1 cellular context compared by ENCODE assay signal in the genomic region with DNA sequence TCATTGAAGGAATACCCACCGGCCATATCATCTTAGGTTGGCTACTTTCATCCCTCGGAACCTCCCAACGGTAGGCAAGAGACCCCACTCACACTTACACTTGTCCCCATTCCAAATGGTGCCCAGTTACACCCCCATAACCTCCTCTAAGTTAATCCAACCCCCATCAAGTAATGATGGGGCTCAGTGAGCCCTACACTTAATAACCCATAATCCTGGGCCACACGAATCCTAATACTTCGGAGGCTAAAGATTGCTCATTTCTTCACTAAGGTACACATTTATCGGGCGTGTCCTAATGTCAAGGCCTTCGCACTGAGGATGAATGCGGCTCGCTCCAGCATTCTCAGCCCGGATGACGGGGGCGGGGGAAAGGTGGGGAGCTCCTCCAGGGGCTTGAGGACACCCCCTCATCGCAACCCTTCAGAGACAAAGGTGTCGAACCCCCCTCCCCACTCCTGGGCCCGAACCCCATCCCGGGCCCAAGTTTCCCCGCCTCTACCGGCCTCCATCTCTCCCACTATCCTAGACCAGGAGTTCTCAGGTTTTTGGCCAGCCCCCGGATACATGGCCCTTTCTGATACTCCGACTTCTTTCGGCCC.
TF ChIP-seq lines count a peak whose summit lies in the region.

No MANE protein-coding gene starts in this region.

TF ChIP-seq in H1, 55 proteins besides CTCF, POLR2A, EP300 and RAD21:
- no peak for TF ChIP-seq TAF1 (IDR thresholded peaks at IDR 0.05; ENCODE audit: low read depth, low read length)
- no peak for TF ChIP-seq JUN (IDR thresholded peaks at IDR 0.05; ENCODE audit: low read depth, low read length)
- TF ChIP-seq, protein P1, sequence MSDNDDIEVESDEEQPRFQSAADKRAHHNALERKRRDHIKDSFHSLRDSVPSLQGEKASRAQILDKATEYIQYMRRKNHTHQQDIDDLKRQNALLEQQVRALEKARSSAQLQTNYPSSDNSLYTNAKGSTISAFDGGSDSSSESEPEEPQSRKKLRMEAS (IDR thresholded peaks at IDR 0.05): no peak
- TF ChIP-seq, protein P2, sequence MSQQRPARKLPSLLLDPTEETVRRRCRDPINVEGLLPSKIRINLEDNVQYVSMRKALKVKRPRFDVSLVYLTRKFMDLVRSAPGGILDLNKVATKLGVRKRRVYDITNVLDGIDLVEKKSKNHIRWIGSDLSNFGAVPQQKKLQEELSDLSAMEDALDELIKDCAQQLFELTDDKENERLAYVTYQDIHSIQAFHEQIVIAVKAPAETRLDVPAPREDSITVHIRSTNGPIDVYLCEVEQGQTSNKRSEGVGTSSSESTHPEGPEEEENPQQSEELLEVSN (IDR thresholded peaks at IDR 0.05): no peak
- TF ChIP-seq CEBPB (IDR thresholded peaks at IDR 0.05; ENCODE audit: low read depth, low read length): no peak
- TF ChIP-seq SP2 (IDR thresholded peaks at IDR 0.05; ENCODE audit: low read length): no peak
- TF ChIP-seq SUZ12 (IDR thresholded peaks at IDR 0.05; ENCODE audit: low read length): no peak
- TF ChIP-seq, protein P3, sequence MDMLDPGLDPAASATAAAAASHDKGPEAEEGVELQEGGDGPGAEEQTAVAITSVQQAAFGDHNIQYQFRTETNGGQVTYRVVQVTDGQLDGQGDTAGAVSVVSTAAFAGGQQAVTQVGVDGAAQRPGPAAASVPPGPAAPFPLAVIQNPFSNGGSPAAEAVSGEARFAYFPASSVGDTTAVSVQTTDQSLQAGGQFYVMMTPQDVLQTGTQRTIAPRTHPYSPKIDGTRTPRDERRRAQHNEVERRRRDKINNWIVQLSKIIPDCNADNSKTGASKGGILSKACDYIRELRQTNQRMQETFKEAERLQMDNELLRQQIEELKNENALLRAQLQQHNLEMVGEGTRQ (IDR thresholded peaks at IDR 0.05; ENCODE audit: low read length): no peak
- no peak for TF ChIP-seq BCL11A (IDR thresholded peaks at IDR 0.05; ENCODE audit: low read depth in 2 of 2, low read length in 2 of 2)
- TF ChIP-seq MAFK (IDR thresholded peaks at IDR 0.05; ENCODE audit: low read depth, low read length): no peak
- TF ChIP-seq BACH1 (IDR thresholded peaks at IDR 0.05; ENCODE audit: low read length): no peak
- peak; percentile 59 for TF ChIP-seq SAP30 (IDR thresholded peaks at IDR 0.05; ENCODE audit: insufficient read depth, insufficient replicate concordance, low read length)
- TF ChIP-seq SP4 (IDR thresholded peaks at IDR 0.05; ENCODE audit: low read length): no peak
- TF ChIP-seq KDM1A (IDR thresholded peaks at IDR 0.05; ENCODE audit: borderline replicate concordance, low read length): no peak
- no peak for TF ChIP-seq CBX8 (IDR thresholded peaks at IDR 0.05; ENCODE audit: borderline replicate concordance, low read depth, low read length)
- TF ChIP-seq KDM5A (IDR thresholded peaks at IDR 0.05; ENCODE audit: low read length): peak; percentile 80; the same call in 1 of the 2 replicates
- no peak for TF ChIP-seq CREB1 (IDR thresholded peaks at IDR 0.05)
- TF ChIP-seq PHF8 (conservative IDR thresholded peaks at IDR 0.05; ENCODE audit: low read depth, low read length): no peak; the same call in 1 of the 2 replicates
TF ChIP-seq in H1: peak in this region for 2.
